Comparison of ENCODE assay signal across 8 cellular contexts in the genomic region with DNA sequence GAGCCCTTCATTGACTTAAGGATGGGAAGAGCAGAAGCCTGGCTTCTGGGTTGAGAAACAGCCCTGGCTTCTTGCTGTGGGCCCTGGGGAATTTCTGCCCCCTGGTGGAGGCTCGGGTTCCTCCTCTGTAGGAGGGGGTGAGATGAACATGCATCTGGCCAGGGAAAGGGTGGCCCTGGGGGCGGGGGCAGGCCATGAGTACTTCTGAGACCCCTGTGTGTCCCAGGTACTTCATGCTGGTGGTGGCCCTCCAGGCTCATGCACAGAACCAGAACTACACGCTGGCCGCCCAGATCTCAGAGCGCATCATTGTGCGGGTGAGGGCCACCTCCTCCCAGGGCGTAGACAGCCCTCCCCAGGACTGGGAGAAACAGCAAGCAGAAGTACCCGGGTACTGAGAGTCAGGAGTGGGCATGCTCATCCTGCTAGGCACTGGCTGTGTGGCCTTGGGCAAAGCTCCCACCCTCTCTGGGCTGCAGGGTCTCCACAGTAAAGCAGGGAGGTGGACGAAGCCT. TPM values are rescaled to one million over a fixed set of nuclear protein-coding genes. Genes with fewer than 3 reads are reported as not detected.
DNase-seq lines count a peak whose midpoint lies in the region; ATAC-seq and TF ChIP-seq lines count a peak whose summit lies in the region.

No MANE protein-coding gene starts in this region.

- no peak overlapping the region for H3K27ac ChIP-seq in hepatocyte

- no peak overlapping the region for H3K4me3 ChIP-seq in hepatocyte

- ATAC-seq in HG02759 (IDR thresholded peaks at IDR 0.05; ENCODE audit: unreplicated experiment) (peak; percentile 45), GM19328 (IDR thresholded peaks at IDR 0.05; ENCODE audit: unreplicated experiment) (no peak)

- peaks cover 20% of the 10 kb centered on the region for H3K4me1 ChIP-seq in hepatocyte (ENCODE audit: insufficient read depth)

- H3K27me3 ChIP-seq in hepatocyte, result no peaks in the 10 kb centered on the region

- no peak overlapping the region for H3K4me2 ChIP-seq in hepatocyte

- H3K79me2 ChIP-seq in hepatocyte, result no peaks in the 10 kb centered on the region

- peak; percentile 56 for TF ChIP-seq CTCF in hepatocyte (IDR thresholded peaks at IDR 0.05; ENCODE audit: poor library complexity)

- no peaks in the 10 kb centered on the region for H3K9me2 ChIP-seq in hepatocyte (replicated peaks; ENCODE audit: insufficient read depth)

- no peak overlapping the region for H2AFZ ChIP-seq in hepatocyte

- 84% methylated on average over 9 of the region's 9 CpGs for whole genome bisulfite sequencing in hepatocyte (ENCODE audit: low lambda C conversion rate, missing lambda C conversion rate)

- no peaks in the 10 kb centered on the region for H3K9me3 ChIP-seq in hepatocyte (ENCODE audit: low read depth)

- peak; percentile 64 for DNase-seq in EL
- DNase-seq in SKM-1 treated with dmso at 0.1 percent for 144 hours (lab: John Stamatoyannopoulos, UW; ENCODE audit: unreplicated experiment), result peak; percentile 65
- DNase-seq in amygdala (lab: John Stamatoyannopoulos, UW), result peak in 30 of 56 donors; percentile 13 to 74 (median 43)
- peak; percentile 74 for DNase-seq in hepatocyte (ENCODE audit: low spot score)
- DNase-seq in stimulated activated CD4-positive, alpha-beta T cell treated with anti-CD3 and anti-CD28 coated beads, Interleukin-15, amount 100 ng/mL, for 24 hours, result peak; percentile 76
- DNase-seq in DMS79 (lab: John Stamatoyannopoulos, UW), result no peak

- no peaks in the 10 kb centered on the region for H4K20me1 ChIP-seq in hepatocyte (ENCODE audit: insufficient read depth, poor library complexity, severe bottlenecking)

- H3K36me3 ChIP-seq in hepatocyte (replicated peaks; ENCODE audit: insufficient read depth, low read depth), result no peaks in the 10 kb centered on the region

RNA-seq across cellular contexts. Expression of a gene that starts 15.8 kb away (rescaled TPM):
- total RNA-seq in hepatocyte, result 64.7 and 90.9 TPM in 2 replicates
- 253 and 255 TPM in 2 replicates for polyA plus RNA-seq in hepatocyte

RNA-seq across cellular contexts. Expression of a gene that starts 16.1 kb away (rescaled TPM):
- 14.2 and 15.4 TPM in 2 replicates for total RNA-seq in hepatocyte
- 13.6 and 21.0 TPM in 2 replicates for polyA plus RNA-seq in hepatocyte

RNA-seq across cellular contexts. Expression of a gene that starts 24.2 kb away (rescaled TPM):
- 42.2 and 57.3 TPM in 2 replicates for total RNA-seq in hepatocyte
- polyA plus RNA-seq in hepatocyte, result 96.7 and 115 TPM in 2 replicates

RNA-seq across cellular contexts. Expression of a gene that starts 40.2 kb away (rescaled TPM):
- total RNA-seq in hepatocyte, result 151 and 159 TPM in 2 replicates
- 218 and 230 TPM in 2 replicates for polyA plus RNA-seq in hepatocyte

RNA-seq across cellular contexts. Expression of a gene that starts 51.5 kb away (rescaled TPM):
- total RNA-seq in hepatocyte, result 256 and 317 TPM in 2 replicates
- 277 and 356 TPM in 2 replicates for polyA plus RNA-seq in hepatocyte
